8 cellular contexts compared by ENCODE assay signal in genomic region chr16:30585400-30586191, GRCh38. TPM values are rescaled to one million over a fixed set of nuclear protein-coding genes. Genes with fewer than 3 reads are reported as not detected.
DNase-seq lines count a peak whose midpoint lies in the region; ATAC-seq and TF ChIP-seq lines count a peak whose summit lies in the region.

TSS of gene ZNF785 (minus strand) at chr16:30585697. CDS start at chr16:30585611, 86 bp downstream.

- H3K27me3 ChIP-seq in left ventricle myocardium inferior (ENCODE audit: low read depth) (no peaks in the 10 kb centered on the region), upper lobe of right lung (no peaks in the 10 kb centered on the region)

- H3K9me3 ChIP-seq in left ventricle myocardium inferior (replicated peaks) = no peaks in the 10 kb centered on the region
- H3K9me3 ChIP-seq in upper lobe of right lung = no peaks in the 10 kb centered on the region

- peak within 1 kb of the TSS; percentile 78 for H3K4me3 ChIP-seq in left ventricle myocardium inferior
- H3K4me3 ChIP-seq in upper lobe of right lung = peak within 1 kb of the TSS; percentile 73

- DNase-seq in GM10248 (ENCODE audit: extremely low spot score) (peak; percentile 98), NCI-H1417 treated with DMSO at 0.1 percent for 48 hours (lab: John Stamatoyannopoulos, UW) (peak; percentile 94), amygdala (lab: John Stamatoyannopoulos, UW) (peak; percentile 69 to 98 (median 94)), left ventricle myocardium inferior (peak; percentile 94), posterior vena cava (ENCODE audit: low spot score) (peak; percentile 97), upper lobe of right lung (peak; percentile 94)

- intact Hi-C loops in T-helper 1 cell treated with Interleukin-12 subunit alpha and Interleukin-12 subunit beta and Interleukin-4 antibody, amounts not matched to agents 30 ng/mL and 1 ng/mL, for 36 hours (cut with micrococcal nuclease) = loop anchor here (1.0 to 5.0 kb wide), 11 partner anchors 13 to 155 kb away; partner anchors contain the start of genes DCTPP1, PRR14, SRCAP and ZNF689
- intact Hi-C loops in left ventricle myocardium inferior (cut with micrococcal nuclease) (no loop called here), posterior vena cava (cut with DNase I) (loop anchor here (10.0 kb wide), 2 partner anchors 49 to 61 kb away; partner anchors contain the start of gene ZNF768 (in 1 of the 2)), upper lobe of right lung (cut with DNase I) (no loop called here)

- POLR2A ChIA-PET in GM10248 (lab: Yijun Ruan, JAX) = interaction anchor here (0.5 kb wide), 1 partner anchor 110 kb away, joined by 7 read pairs; no protein-coding TSS in a partner anchor

- CTCF ChIA-PET in GM10248 (lab: Yijun Ruan, JAX) = interaction anchor here (0.6 to 6.0 kb wide), 13 partner anchors 13 to 176 kb away, joined by 3 to 57 read pairs (median 4); partner anchors contain the start of genes DCTPP1, ZNF688, ZNF747 and ZNF764

- TF ChIP-seq CTCF in GM10248 (IDR thresholded peaks at IDR 0.05; ENCODE audit: control extremely low read depth, extremely low read depth, low read depth, missing control alignments) (peak; percentile 35), left ventricle myocardium inferior (IDR thresholded peaks at IDR 0.05; ENCODE audit: borderline replicate concordance) (peak; percentile 47), upper lobe of right lung (IDR thresholded peaks at IDR 0.05) (peak; percentile 37)

- H3K4me1 ChIP-seq in left ventricle myocardium inferior (peaks cover 38% of the 10 kb centered on the region), upper lobe of right lung (peaks cover 14% of the 10 kb centered on the region)

- peaks cover 31% of the 10 kb centered on the region for H3K36me3 ChIP-seq in left ventricle myocardium inferior
- peaks cover 23% of the 10 kb centered on the region for H3K36me3 ChIP-seq in upper lobe of right lung

- ATAC-seq in HG02610 (IDR thresholded peaks at IDR 0.05; ENCODE audit: unreplicated experiment) (peak; percentile 86), upper lobe of right lung (peak; percentile 99)

- H3K27ac ChIP-seq in left ventricle myocardium inferior (replicated peaks) (peak within 1 kb of the TSS; percentile 88), upper lobe of right lung (peak within 1 kb of the TSS; percentile 92)

RNA-seq across cellular contexts. Expression of gene ZNF785, which starts in this region (rescaled TPM):
- total RNA-seq in T-helper 1 cell treated with Interleukin-12 subunit alpha and Interleukin-12 subunit beta and Interleukin-4 antibody, amounts not matched to agents 30 ng/mL and 1 ng/mL, for 36 hours = 21.5 and 22.4 TPM in 2 replicates
- total RNA-seq in left ventricle myocardium inferior (7.1 TPM), posterior vena cava (10 to 100 TPM; 10.2 to 10.5 TPM), upper lobe of right lung (16.3 TPM)

Comparison
In these comparisons a context has a peak if more than half of its experiments do, and no peak if none do; other contexts are left out.
1. Peak in every context shown above with its lines: DNase-seq, ATAC-seq, H3K4me3 ChIP-seq and H3K27ac ChIP-seq.
2. intact Hi-C loops: an anchor here in T-helper 1 cell treated with Interleukin-12 subunit alpha and Interleukin-12 subunit beta and Interleukin-4 antibody, amounts not matched to agents 30 ng/mL and 1 ng/mL, for 36 hours (1.0 to 5.0 kb wide) and posterior vena cava (10.0 kb wide); none called in left ventricle myocardium inferior and upper lobe of right lung.